In the genomic region with DNA sequence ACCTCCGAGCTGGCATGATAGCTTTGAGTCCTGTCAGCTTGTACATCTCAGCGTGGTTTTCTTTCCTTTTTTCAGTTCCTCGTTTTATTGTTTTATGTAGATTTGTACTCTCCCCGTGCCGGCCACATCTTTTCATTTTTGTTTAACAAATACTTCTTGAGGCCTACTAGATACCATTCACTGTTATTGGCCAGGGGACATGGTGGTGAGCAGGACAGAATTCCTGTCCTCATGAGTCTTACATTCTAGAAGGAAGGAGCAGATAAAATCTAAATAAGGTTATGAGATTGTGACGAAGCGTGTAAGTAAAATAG, we compare ENCODE assay signal across 8 cellular contexts. TPM values are rescaled to one million over a fixed set of nuclear protein-coding genes. Genes with fewer than 3 reads are reported as not detected.
DNase-seq lines count a peak whose midpoint lies in the region; ATAC-seq and TF ChIP-seq lines count a peak whose summit lies in the region.

No MANE protein-coding gene starts in this region.

- H3K9ac ChIP-seq in SU-DHL-6 (ENCODE audit: low read length), result peak overlapping the region; percentile 85

- no peaks in the 10 kb centered on the region for H3K9me2 ChIP-seq in SU-DHL-6 (replicated peaks; ENCODE audit: insufficient read depth, low read length)

- H3K27ac ChIP-seq in right atrium auricular region (peak overlapping the region; percentile 90 to 97), SU-DHL-6 (ENCODE audit: low read depth, low read length) (peak overlapping the region; percentile 79), iPS DF 6.9 (ENCODE audit: low read length) (no peak overlapping the region), thyroid gland (peak overlapping the region in 2 of 3 donors; percentile 84 to 88)

- H3K79me2 ChIP-seq in SU-DHL-6 (ENCODE audit: insufficient read depth, low read length), result peaks cover 59% of the 10 kb centered on the region

- intact Hi-C loops in left ventricle myocardium superior (cut with micrococcal nuclease), result no loop called here
- intact Hi-C loops in thyroid gland (cut with DNase I), result loop anchor here (5.0 kb wide), 1 partner anchor 180 kb away; no protein-coding TSS in a partner anchor

- H3K36me3 ChIP-seq in right atrium auricular region (no peaks in the 10 kb centered on the region), SU-DHL-6 (ENCODE audit: low read length) (peaks cover 9% of the 10 kb centered on the region; the same call in 1 of the 2 replicates), iPS DF 6.9 (ENCODE audit: control insufficient read depth, insufficient read depth, low read length) (no peaks in the 10 kb centered on the region), thyroid gland (no peaks in the 10 kb centered on the region)

- H3K4me3 ChIP-seq in right atrium auricular region (peak overlapping the region; percentile 85 to 98), SU-DHL-6 (ENCODE audit: insufficient read depth, low read length, poor library complexity, severe bottlenecking) (peak overlapping the region; percentile 89), iPS DF 6.9 (ENCODE audit: low read length) (peak overlapping the region; percentile 81; the same call in 1 of the 2 replicates), thyroid gland (replicated peaks in 1 of 3) (peak overlapping the region; percentile 57 to 100 (median 62))

- H4K20me1 ChIP-seq in SU-DHL-6 (ENCODE audit: low read depth, low read length), result peaks cover 25% of the 10 kb centered on the region

- TF ChIP-seq CTCF in right atrium auricular region (IDR thresholded peaks at IDR 0.05), result no peak
- no peak for TF ChIP-seq CTCF in SU-DHL-6 (IDR thresholded peaks at IDR 0.05; ENCODE audit: insufficient read depth, low read length, poor library complexity, severe bottlenecking)
- no peak for TF ChIP-seq CTCF in thyroid gland (IDR thresholded peaks at IDR 0.05)

- DNase-seq in right atrium auricular region (ENCODE audit: low spot score), result no peak
- DNase-seq in left ventricle myocardium superior, result no peak
- DNase-seq in iPS DF 6.9 (ENCODE audit: low read depth, low spot score), result no peak
- no peak for DNase-seq in thyroid gland
- no peak for DNase-seq in NCI-H1694 (lab: John Stamatoyannopoulos, UW)
- DNase-seq in NCI-H1694 treated with DMSO at 0.1 percent for 48 hours (lab: John Stamatoyannopoulos, UW), result no peak

- WGBS in iPS DF 6.9 (ENCODE audit: insufficient coverage, insufficient read length), result 100% methylated on average over 2 of the region's 7 CpGs
- 30 to 31% methylated on average over 7 of the region's 7 CpGs for WGBS in thyroid gland, 2 donors

- ATAC-seq in left ventricle myocardium superior, result no peak
- ATAC-seq in HG03025 (IDR thresholded peaks at IDR 0.05; ENCODE audit: low FRiP score, unreplicated experiment), result peak; percentile 28

- H3K9me3 ChIP-seq in right atrium auricular region (no peaks in the 10 kb centered on the region), SU-DHL-6 (ENCODE audit: insufficient read depth, low read length) (no peaks in the 10 kb centered on the region), iPS DF 6.9 (ENCODE audit: control insufficient read depth, insufficient read depth, low read length) (no peaks in the 10 kb centered on the region), thyroid gland (no peaks in the 10 kb centered on the region)

- H3F3A ChIP-seq in SU-DHL-6 (ENCODE audit: insufficient read depth), result peaks cover 31% of the 10 kb centered on the region

- no peak for TF ChIP-seq POLR2A in thyroid gland (IDR thresholded peaks at IDR 0.05)

- H2AFZ ChIP-seq in SU-DHL-6 (ENCODE audit: low read depth, low read length, severe bottlenecking), result no peak overlapping the region

- H3K4me1 ChIP-seq in right atrium auricular region, result peaks cover 0 to 54% of the 10 kb centered on the region in 2 donors
- H3K4me1 ChIP-seq in iPS DF 6.9 (ENCODE audit: control insufficient read depth, insufficient read depth, low read length), result no peaks in the 10 kb centered on the region
- H3K4me1 ChIP-seq in thyroid gland, result peaks cover 7 to 35% of the 10 kb centered on the region in 2 donors

- H3K27me3 ChIP-seq in right atrium auricular region (no peaks in the 10 kb centered on the region), SU-DHL-6 (ENCODE audit: low read length) (no peaks in the 10 kb centered on the region), iPS DF 6.9 (ENCODE audit: control insufficient read depth, insufficient read depth, low read length) (no peaks in the 10 kb centered on the region), thyroid gland (no peaks in the 10 kb centered on the region)

- H3K4me2 ChIP-seq in SU-DHL-6 (ENCODE audit: low read depth, low read length, poor library complexity, severe bottlenecking), result peak overlapping the region; percentile 82

RNA-seq across cellular contexts. Expression of a gene that starts 1.2 kb away (rescaled TPM):
- 10 to 100 TPM; 10.3 to 10.8 TPM for total RNA-seq in right atrium auricular region
- total RNA-seq in left ventricle myocardium superior, result 13.5 TPM
- 10 to 100 TPM; 12.5 to 30.4 (median 21.2) TPM for total RNA-seq in thyroid gland
